10 cellular contexts compared by ENCODE assay signal in the genomic region with DNA sequence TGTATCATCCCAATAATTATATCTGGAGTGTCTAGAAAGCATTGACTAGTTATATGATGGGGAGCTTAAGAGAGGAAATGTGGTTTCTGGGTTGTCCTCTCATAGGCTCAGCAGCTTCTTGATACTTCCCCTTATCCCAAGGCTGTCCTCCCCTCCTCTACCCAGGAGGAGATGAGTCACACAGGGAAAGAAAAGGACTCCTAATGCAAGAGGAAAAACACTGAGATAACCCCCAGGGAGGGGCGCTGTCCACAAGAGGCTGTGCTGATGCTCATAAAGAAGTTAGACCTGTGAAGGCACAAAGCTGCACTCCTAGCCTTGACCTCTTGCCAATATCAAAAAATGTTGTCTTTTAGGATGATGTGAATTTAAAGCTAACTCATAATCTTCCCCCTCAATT. TPM values are rescaled to one million over a fixed set of nuclear protein-coding genes. Genes with fewer than 3 reads are reported as not detected.
A peak's percentile ranks its signal among the peaks of the same experiment; 100 is the strongest.
DNase-seq lines count a peak whose midpoint lies in the region; ATAC-seq, FAIRE-seq and TF ChIP-seq lines count a peak whose summit lies in the region.
"Had no signal": no experiment of that assay in that cellular context is flagged by ENCODE, and none has a peak within 500 bp of the region (broad histone marks: within the 10 kb centered on the region; RNA-seq: fewer than 3 reads in every experiment).

No MANE protein-coding gene starts in this region.

- intact Hi-C loops in endothelial cell of umbilical vein (cut with micrococcal nuclease) = loop anchor here (2.0 kb wide), 1 partner anchor 28 kb away; a partner anchor contains a TSS

- FAIRE-seq in endothelial cell of umbilical vein (lab: Jason Lieb, UNC) = peak; percentile 78

- peak; percentile 11 for DNase-seq in DMS 273 (lab: John Stamatoyannopoulos, UW; ENCODE audit: unreplicated experiment)
- DNase-seq in DMS 273 treated with DMSO at 0.1 percent for 48 hours (lab: John Stamatoyannopoulos, UW) = no peak
- DNase-seq in NT2/D1 (ENCODE audit: low read depth, low spot score) = peak; percentile 74
- DNase-seq in endothelial cell of umbilical vein (ENCODE audit: low read depth, low spot score) = peak; percentile 86
- peak; percentile 64 for DNase-seq in pulmonary artery endothelial cell (ENCODE audit: low read depth, low spot score)
- DNase-seq in NCI-H510A treated with DMSO at 0.1 percent for 48 hours (lab: John Stamatoyannopoulos, UW) = no peak
- DNase-seq: colonic mucosa had no signal

- no peak overlapping the region for H3K27ac ChIP-seq in endothelial cell of umbilical vein (ENCODE audit: insufficient read depth, low read depth, low read length)
- H3K27ac ChIP-seq: 22Rv1, colonic mucosa had no signal

- no peaks in the 10 kb centered on the region for H3K79me2 ChIP-seq in endothelial cell of umbilical vein (ENCODE audit: control insufficient read depth, insufficient read depth, low read length)

- no peaks in the 10 kb centered on the region for H3K9me1 ChIP-seq in endothelial cell of umbilical vein (replicated peaks; ENCODE audit: control insufficient read depth, extremely low read depth, insufficient read depth, low read length)

- H3K9ac ChIP-seq in NT2/D1 (ENCODE audit: insufficient read length, low read depth) (no peak overlapping the region), endothelial cell of umbilical vein (replicated peaks; ENCODE audit: extremely low read depth, insufficient read depth, low read length) (no peak overlapping the region)

- no peaks in the 10 kb centered on the region for H3K36me3 ChIP-seq in NT2/D1 (ENCODE audit: insufficient read depth, insufficient read length, low read length)
- no peaks in the 10 kb centered on the region for H3K36me3 ChIP-seq in endothelial cell of umbilical vein (ENCODE audit: control insufficient read depth in 2 of 2, extremely low read depth in 1 of 2, insufficient read depth in 2 of 2, low read length in 2 of 2)
- H3K36me3 ChIP-seq: colonic mucosa had no signal

- no peak for TF ChIP-seq POLR2A in endothelial cell of umbilical vein (IDR thresholded peaks at IDR 0.05; ENCODE audit: low read depth, low read length)

- H3K4me1 ChIP-seq in NT2/D1 (ENCODE audit: insufficient read depth, insufficient read length) = no peaks in the 10 kb centered on the region
- H3K4me1 ChIP-seq in endothelial cell of umbilical vein (ENCODE audit: control insufficient read depth, extremely low read depth, insufficient read depth, low read length) = peaks cover 2% of the 10 kb centered on the region
- H3K4me1 ChIP-seq: colonic mucosa had no signal

- POLR2A ChIA-PET in endothelial cell of umbilical vein (lab: Charles Lee) = no interaction called here

- no peak for ATAC-seq in HG03025 (IDR thresholded peaks at IDR 0.05; ENCODE audit: low FRiP score, unreplicated experiment)
- no peak for ATAC-seq in HG02840 (IDR thresholded peaks at IDR 0.05; ENCODE audit: low FRiP score, unreplicated experiment)

- dilution Hi-C loops in endothelial cell of umbilical vein (cut with MboI; ENCODE audit: extremely low pct_ligation_motif_present, low sequenced_read_pairs) = no loop called here

- BruUV-seq in endothelial cell of umbilical vein (replicated peaks; lab: Mats Ljungman, UMichigan) = no TSS peak

- TF ChIP-seq CTCF in endothelial cell of umbilical vein (IDR thresholded peaks at IDR 0.05; ENCODE audit: extremely low read depth in 1 of 2, insufficient read depth in 1 of 2, low read depth in 1 of 2, low read length in 2 of 2) = peak; percentile 8 to 29

- H3K4me3 ChIP-seq in NT2/D1 (ENCODE audit: insufficient read length, low read depth) = no peak overlapping the region
- no peak overlapping the region for H3K4me3 ChIP-seq in endothelial cell of umbilical vein (replicated peaks in 1 of 3; ENCODE audit: insufficient read depth in 1 of 3, low read depth in 1 of 3, low read length in 3 of 3)
- H3K4me3 ChIP-seq: colonic mucosa had no signal

- H3K9me3 ChIP-seq in NT2/D1 (ENCODE audit: insufficient read depth, low read length) = no peaks in the 10 kb centered on the region
- H3K9me3 ChIP-seq in endothelial cell of umbilical vein (replicated peaks; ENCODE audit: control insufficient read depth, insufficient read depth, low read length) = no peaks in the 10 kb centered on the region
- H3K9me3 ChIP-seq: colonic mucosa had no signal

- H3K4me2 ChIP-seq in endothelial cell of umbilical vein (ENCODE audit: insufficient read depth, low read length) = no peak overlapping the region

- no peaks in the 10 kb centered on the region for H3K27me3 ChIP-seq in NT2/D1 (ENCODE audit: insufficient read depth, insufficient read length)
- no peaks in the 10 kb centered on the region for H3K27me3 ChIP-seq in endothelial cell of umbilical vein (ENCODE audit: control insufficient read depth in 2 of 2, insufficient read depth in 2 of 2, low read length in 2 of 2)
- H3K27me3 ChIP-seq: colonic mucosa had no signal

- CTCF ChIA-PET in endothelial cell of umbilical vein (lab: Charles Lee) = interaction anchor here (0.6 to 1.9 kb wide), 8 partner anchors 9 to 315 kb away, joined by 3 to 12 read pairs (median 4); no protein-coding TSS in a partner anchor

- no peak overlapping the region for H2AFZ ChIP-seq in endothelial cell of umbilical vein (ENCODE audit: low read depth, low read length)

- no peaks in the 10 kb centered on the region for H4K20me1 ChIP-seq in endothelial cell of umbilical vein (replicated peaks; ENCODE audit: control insufficient read depth, extremely low read depth, insufficient read depth, low read length)

TF ChIP-seq in endothelial cell of umbilical vein, 7 proteins besides CTCF, POLR2A, EP300 and RAD21:
- TF ChIP-seq JUN (IDR thresholded peaks at IDR 0.05; ENCODE audit: borderline replicate concordance, insufficient read depth, insufficient read length, low read depth) (peak; percentile 44), GATA2 (IDR thresholded peaks at IDR 0.05; ENCODE audit: insufficient read depth, insufficient read length, low read depth, low read length) (no peak), FOS (IDR thresholded peaks at IDR 0.05; ENCODE audit: borderline replicate concordance, insufficient read depth, low read length) (peak; percentile 86)

RNA-seq across cellular contexts. Expression of a gene that starts 28.8 kb away (rescaled TPM):
- total RNA-seq in endothelial cell of umbilical vein (46.8 and 58.5 TPM in 2 replicates), pulmonary artery endothelial cell (60.9 and 61.9 TPM in 2 replicates)
- 24.7 and 25.2 TPM in 2 replicates for polyA plus RNA-seq in endothelial cell of umbilical vein
- 35.9 and 39.5 TPM in 2 replicates for polyA plus RNA-seq in endothelial cell of umbilical vein (2011; cell fraction: cytosol; rRNA removed)
- polyA plus RNA-seq in endothelial cell of umbilical vein (2011; cell fraction: nucleus; rRNA removed) = 22.7 and 23.8 TPM in 2 replicates
- 61.6 and 75.7 TPM in 2 replicates for polyA plus RNA-seq in endothelial cell of umbilical vein (2012)
- 33.9 and 38.7 TPM in 2 replicates for polyA minus RNA-seq in endothelial cell of umbilical vein
- polyA minus RNA-seq in endothelial cell of umbilical vein (2011; cell fraction: cytosol; rRNA and poly(A)+ RNA removed) = 22.1 TPM
- polyA minus RNA-seq in endothelial cell of umbilical vein (2011; cell fraction: nucleus; rRNA and poly(A)+ RNA removed) = 21.8 and 38.1 TPM in 2 replicates

Comparison
In these comparisons a context has a peak if more than half of its experiments do, and no peak if none do; other contexts are left out.
1. DNase-seq: peak in DMS 273 (single experiment), NT2/D1 (single experiment), endothelial cell of umbilical vein (single experiment) and pulmonary artery endothelial cell (single experiment); none in DMS 273 treated with DMSO at 0.1 percent for 48 hours (single experiment) and NCI-H510A treated with DMSO at 0.1 percent for 48 hours (single experiment).